28 cellular contexts compared by ENCODE assay signal in genomic region chr9:35797311-35798109, GRCh38. TPM values are rescaled to one million over a fixed set of nuclear protein-coding genes. Genes with fewer than 3 reads are reported as not detected.
DNase-seq lines count a peak whose midpoint lies in the region; ATAC-seq, FAIRE-seq and TF ChIP-seq lines count a peak whose summit lies in the region.
"Had no signal": no experiment of that assay in that cellular context is flagged by ENCODE, and none has a peak within 500 bp of the region (broad histone marks: within the 10 kb centered on the region; RNA-seq: fewer than 3 reads in every experiment).

No MANE protein-coding gene starts in this region.

- peaks cover 3% of the 10 kb centered on the region for H3K36me3 ChIP-seq in CD4-positive, alpha-beta memory T cell (ENCODE audit: insufficient read depth, low read length)
- H3K36me3 ChIP-seq in HEK293 (ENCODE audit: control insufficient read depth in 2 of 2, insufficient read depth in 1 of 2, low read length in 2 of 2) (peaks cover 0 to 35% of the 10 kb centered on the region in 2 experiments; a peak in 2 of 3 replicates), HepG2 (replicated peaks in 1 of 2; ENCODE audit: control insufficient read depth in 1 of 2, insufficient read depth in 2 of 2, low read length in 2 of 2) (peaks cover 0 to 2% of the 10 kb centered on the region in 2 experiments; a peak in 1 of 5 replicates), OCI-LY7 (ENCODE audit: insufficient read depth, low read length) (no peaks in the 10 kb centered on the region)

- H3K79me2 ChIP-seq in HepG2 (ENCODE audit: insufficient read depth, low read length) (no peaks in the 10 kb centered on the region), OCI-LY7 (ENCODE audit: insufficient read depth, low read depth, low read length) (no peaks in the 10 kb centered on the region)

- no peaks in the 10 kb centered on the region for H3K9me2 ChIP-seq in OCI-LY7 (ENCODE audit: insufficient read depth, low read length)

- H3K36me3 Mint-ChIP-seq in CD4-positive, alpha-beta memory T cell, result peaks cover 23 to 25% of the 10 kb centered on the region in 2 donors
- H3K36me3 Mint-ChIP-seq in activated T-helper 17 cell treated with anti-CD3 and anti-CD28 coated beads, Interleukin-2, amount 50 U/mL, for 72 hours (ENCODE audit: low read depth), result peaks cover 43% of the 10 kb centered on the region

- no peak for ATAC-seq in activated T-helper 17 cell treated with anti-CD3 and anti-CD28 coated beads, Interleukin-2, amount 50 U/mL, for 72 hours (replicated peaks)
- ATAC-seq in HepG2 (no peak), GM18870 (IDR thresholded peaks at IDR 0.05; ENCODE audit: unreplicated experiment) (no peak), HG02884 (IDR thresholded peaks at IDR 0.05; ENCODE audit: unreplicated experiment) (no peak)
- ATAC-seq: activated CD8-positive, alpha-beta T cell treated with anti-CD3 and anti-CD28 coated beads for 36 hours; esophagus mucosa; left lung; naive thymus-derived CD8-positive, alpha-beta T cell; stimulated activated effector memory CD8-positive, alpha-beta T cell treated with anti-CD3 and anti-CD28 coated beads, Interleukin-12 subunit alpha, Interleukin-12 subunit beta, amount 100 ng/mL, for 72 hours had no signal

- POLR2A ChIA-PET in CD4-positive, alpha-beta memory T cell (lab: Charles Lee; ENCODE audit: partially characterized antibody), result no interaction called here
- POLR2A ChIA-PET in HEK293 (lab: Yijun Ruan, JAX) (interaction anchor here (1.3 kb wide), 1 partner anchor 14 kb away, joined by 6 read pairs; the partner anchor contains the start of gene SPAG8), HepG2 (lab: Yijun Ruan, JAX) (no interaction called here), OCI-LY7 (lab: Charles Lee) (interaction anchor here (1.4 kb wide), 1 partner anchor 15 kb away, joined by 5 read pairs; the partner anchor contains the start of gene SPAG8)

- H3K27me3 Mint-ChIP-seq in CD4-positive, alpha-beta memory T cell, result no peaks in the 10 kb centered on the region
- no peaks in the 10 kb centered on the region for H3K27me3 Mint-ChIP-seq in activated T-helper 17 cell treated with anti-CD3 and anti-CD28 coated beads, Interleukin-2, amount 50 U/mL, for 72 hours
- H3K27me3 Mint-ChIP-seq: activated CD8-positive, alpha-beta T cell treated with anti-CD3 and anti-CD28 coated beads for 36 hours; naive thymus-derived CD8-positive, alpha-beta T cell had no signal

- TF ChIP-seq EP300 in HepG2 (IDR thresholded peaks at IDR 0.05; ENCODE audit: low read depth in 2 of 2, low read length in 2 of 2), result no peak
- no peak for TF ChIP-seq EP300 in HepG2 (CRISPR knock-in tag; IDR thresholded peaks at IDR 0.05; ENCODE audit: borderline replicate concordance)

- no peak overlapping the region for H2AFZ ChIP-seq in HepG2 (ENCODE audit: low read length)
- H2AFZ ChIP-seq in OCI-LY7 (ENCODE audit: low read length), result no peak overlapping the region

- WGBS in HepG2 (ENCODE audit: low lambda C conversion rate), result 95% methylated on average over 5 of the region's 6 CpGs

- no peak for TF ChIP-seq RAD21 in HepG2 (CRISPR knock-in tag; IDR thresholded peaks at IDR 0.05)

- no peak for DNase-seq in CD4-positive, alpha-beta memory T cell
- DNase-seq in HepG2 (ENCODE audit: low spot score) (no peak), OCI-LY7 (ENCODE audit: low spot score) (no peak)
- DNase-seq in effector CD8-positive, alpha-beta T cell (lab: John Stamatoyannopoulos, UW), result no peak
- DNase-seq: ACHN; activated CD8-positive, alpha-beta T cell treated with anti-CD3 and anti-CD28 coated beads for 36 hours; activated gamma-delta T cell treated with Interleukin-2 at 50 U/mL for 16 hours; brain microvascular endothelial cell; Calu3; effector memory CD4-positive, alpha-beta T cell; foreskin melanocyte; Karpas-422; left lung; naive thymus-derived CD8-positive, alpha-beta T cell; NCI-H1694; NCI-H2171 treated with DMSO at 0.1 percent for 48 hours; NCI-H526; occipital lobe; T-helper 9 cell had no signal

- no TSS peak for BruUV-seq in HepG2 (replicated peaks; lab: Mats Ljungman, UMichigan)
- no TSS peak for BruUV-seq in OCI-LY7 (replicated peaks; lab: Mats Ljungman, UMichigan)

- TF ChIP-seq CTCF in HEK293 (tag by site-specific recombination; IDR thresholded peaks at IDR 0.05), result no peak
- no peak for TF ChIP-seq CTCF in HepG2 (CRISPR knock-in tag; IDR thresholded peaks at IDR 0.05)
- no peak for TF ChIP-seq CTCF in OCI-LY7 (conservative IDR thresholded peaks at IDR 0.05; ENCODE audit: low read length)

- H3K4me3 ChIP-seq in CD4-positive, alpha-beta memory T cell (ENCODE audit: low read length in 2 of 2), result no peak overlapping the region
- H3K4me3 ChIP-seq in HEK293 (ENCODE audit: low read depth, low read length), result no peak overlapping the region
- no peak overlapping the region for H3K4me3 ChIP-seq in HepG2 (replicated peaks in 1 of 3; ENCODE audit: insufficient read depth in 1 of 3, low read depth in 2 of 3, low read length in 3 of 3)
- no peak overlapping the region for H3K4me3 ChIP-seq in OCI-LY7 (ENCODE audit: low read depth, low read length, poor library complexity, severe bottlenecking)
- H3K4me3 ChIP-seq: BLaER1, left lung had no signal

- no peaks in the 10 kb centered on the region for H3K4me1 ChIP-seq in CD4-positive, alpha-beta memory T cell (ENCODE audit: insufficient read depth, low read length)
- H3K4me1 ChIP-seq in HEK293 (ENCODE audit: control insufficient read depth, insufficient read depth, low read length) (no peaks in the 10 kb centered on the region), HepG2 (ENCODE audit: insufficient read depth, low read length) (peaks cover 26% of the 10 kb centered on the region), OCI-LY7 (ENCODE audit: insufficient read depth, low read length, poor library complexity, severe bottlenecking) (peaks cover 9% of the 10 kb centered on the region)
- H3K4me1 ChIP-seq: BLaER1 had no signal

- no peaks in the 10 kb centered on the region for H3K27me3 ChIP-seq in CD4-positive, alpha-beta memory T cell (ENCODE audit: insufficient read depth, low read length)
- no peaks in the 10 kb centered on the region for H3K27me3 ChIP-seq in HepG2 (ENCODE audit: control insufficient read depth in 1 of 2, insufficient read depth in 2 of 2, low read length in 2 of 2)
- H3K27me3 ChIP-seq: brain microvascular endothelial cell, left lung had no signal

- no peaks in the 10 kb centered on the region for H3K9me3 ChIP-seq in CD4-positive, alpha-beta memory T cell (ENCODE audit: control insufficient read depth in 1 of 2, low read length in 2 of 2)
- H3K9me3 ChIP-seq in HEK293 (ENCODE audit: control insufficient read depth, insufficient read depth, low read depth, low read length) (no peaks in the 10 kb centered on the region), HepG2 (ENCODE audit: low read length) (no peaks in the 10 kb centered on the region), OCI-LY7 (ENCODE audit: low read length) (no peaks in the 10 kb centered on the region)
- H3K9me3 ChIP-seq: BLaER1, left lung had no signal

- H3K4me1 Mint-ChIP-seq in CD4-positive, alpha-beta memory T cell, result peaks cover 5 to 12% (median 5%) of the 10 kb centered on the region in 4 donors
- peaks cover 21% of the 10 kb centered on the region for H3K4me1 Mint-ChIP-seq in activated T-helper 17 cell treated with anti-CD3 and anti-CD28 coated beads, Interleukin-2, amount 50 U/mL, for 72 hours

- H3K9me3 Mint-ChIP-seq in CD4-positive, alpha-beta memory T cell, result no peaks in the 10 kb centered on the region
- no peaks in the 10 kb centered on the region for H3K9me3 Mint-ChIP-seq in activated T-helper 17 cell treated with anti-CD3 and anti-CD28 coated beads, Interleukin-2, amount 50 U/mL, for 72 hours
- H3K9me3 Mint-ChIP-seq: activated CD8-positive, alpha-beta T cell treated with anti-CD3 and anti-CD28 coated beads for 36 hours; naive thymus-derived CD8-positive, alpha-beta T cell; stimulated activated effector memory CD8-positive, alpha-beta T cell treated with anti-CD3 and anti-CD28 coated beads, Interleukin-12 subunit alpha, Interleukin-12 subunit beta, amount 100 ng/mL, for 72 hours had no signal

- no peak overlapping the region for H3K4me3 Mint-ChIP-seq in CD4-positive, alpha-beta memory T cell
- no peak overlapping the region for H3K4me3 Mint-ChIP-seq in activated T-helper 17 cell treated with anti-CD3 and anti-CD28 coated beads, Interleukin-2, amount 50 U/mL, for 72 hours
- H3K4me3 Mint-ChIP-seq: activated CD8-positive, alpha-beta T cell treated with anti-CD3 and anti-CD28 coated beads for 36 hours; naive thymus-derived CD8-positive, alpha-beta T cell; stimulated activated effector memory CD8-positive, alpha-beta T cell treated with anti-CD3 and anti-CD28 coated beads, Interleukin-12 subunit alpha, Interleukin-12 subunit beta, amount 100 ng/mL, for 72 hours had no signal

- no peak for FAIRE-seq in HepG2 (lab: Jason Lieb, UNC)
- FAIRE-seq: HTR-8/SVneo had no signal

- in situ Hi-C loops in HepG2 (cut with HindIII; ENCODE audit: extremely low pct_ligation_motif_present, low pct_unique_long_range_greater_than_20kb), result no loop called here

- no peak overlapping the region for H3K4me2 ChIP-seq in HepG2 (ENCODE audit: low read depth, low read length)
- H3K4me2 ChIP-seq in OCI-LY7 (ENCODE audit: low read length), result no peak overlapping the region
- H3K4me2 ChIP-seq: BLaER1 had no signal

- CTCF ChIA-PET in CD4-positive, alpha-beta memory T cell (lab: Charles Lee; ENCODE audit: partially characterized antibody), result interaction anchor here (0.8 to 1.7 kb wide), 3 partner anchors 9 to 85 kb away, joined by 3 to 11 read pairs (median 4); no protein-coding TSS in a partner anchor
- CTCF ChIA-PET in HEK293 (lab: Yijun Ruan, JAX), result interaction anchor here (0.6 to 1.2 kb wide), 3 partner anchors 10 to 113 kb away, joined by 3 to 7 read pairs (median 4); no protein-coding TSS in a partner anchor
- CTCF ChIA-PET in HepG2 (lab: Yijun Ruan, JAX; ENCODE audit: low intra/inter-chr PET ratio, low total read pairs), result no interaction called here
- CTCF ChIA-PET in OCI-LY7 (lab: Charles Lee; ENCODE audit: unreplicated experiment), result interaction anchor here (0.7 kb wide), 1 partner anchor 10 kb away, joined by 3 read pairs; no protein-coding TSS in a partner anchor

- no peaks in the 10 kb centered on the region for H4K20me1 ChIP-seq in HepG2 (ENCODE audit: insufficient read depth, low read length)
- H4K20me1 ChIP-seq in OCI-LY7 (ENCODE audit: insufficient read depth, low read length), result no peaks in the 10 kb centered on the region
- H4K20me1 ChIP-seq: BLaER1 had no signal

- intact Hi-C loops in CD4-positive, alpha-beta memory T cell (cut with micrococcal nuclease), result no loop called here
- intact Hi-C loops in HepG2 (cut with micrococcal nuclease; ENCODE audit: unreplicated experiment) (no loop called here), OCI-LY7 (cut with micrococcal nuclease; ENCODE audit: unreplicated experiment) (loop anchor here (10.0 kb wide), 1 partner anchor 227 kb away; no protein-coding TSS in a partner anchor)

- no peak for TF ChIP-seq POLR2A in HepG2 (IDR thresholded peaks at IDR 0.05; ENCODE audit: insufficient read depth in 1 of 2, low read depth in 2 of 2, low read length in 2 of 2)

- H3K9ac ChIP-seq in HepG2 (ENCODE audit: insufficient read depth, low read depth, low read length), result no peak overlapping the region
- H3K9ac ChIP-seq: BLaER1 had no signal

- H3K27ac ChIP-seq in CD4-positive, alpha-beta memory T cell (ENCODE audit: low read depth, low read length), result no peak overlapping the region
- H3K27ac ChIP-seq in HEK293 (ENCODE audit: extremely low read depth, low read depth, low read length), result no peak overlapping the region
- H3K27ac ChIP-seq in HepG2 (ENCODE audit: extremely low read length, insufficient read depth, low read length), result no peak overlapping the region
- H3K27ac ChIP-seq in OCI-LY7 (ENCODE audit: low read depth, low read length, poor library complexity, severe bottlenecking), result no peak overlapping the region
- H3K27ac ChIP-seq: BLaER1, brain microvascular endothelial cell, left lung had no signal

- H3K27ac Mint-ChIP-seq in CD4-positive, alpha-beta memory T cell, result peak overlapping the region in 4 of 7 donors; percentile 15 to 58 (median 44)
- peak overlapping the region; percentile 90 for H3K27ac Mint-ChIP-seq in activated T-helper 17 cell treated with anti-CD3 and anti-CD28 coated beads, Interleukin-2, amount 50 U/mL, for 72 hours
- H3K27ac Mint-ChIP-seq: activated CD8-positive, alpha-beta T cell treated with anti-CD3 and anti-CD28 coated beads for 36 hours had no signal

RNA-seq across cellular contexts. Expression of gene NPR2, which starts 6.1 kb away (rescaled TPM):
- 10 to 100 TPM; 15.8 to 15.9 TPM for total RNA-seq in CD4-positive, alpha-beta memory T cell
- 1 to 10 TPM in 1 of 2 donors, under 1 TPM in 1; 0.97 to 3.3 TPM for polyA plus RNA-seq in CD4-positive, alpha-beta memory T cell
- 10 to 100 TPM; 11.1 to 11.6 TPM for total RNA-seq in activated T-helper 17 cell treated with anti-CD3 and anti-CD28 coated beads, Interleukin-2, amount 50 U/mL, for 72 hours
- total RNA-seq in HepG2 (2016; rRNA removed; fragmentation: Illumina TruSeq; extraction: Trizol) (4.6 and 7.4 TPM in 2 replicates), OCI-LY7 (2022) (3.5 and 4.7 TPM in 2 replicates)
- 1.2 and 2.7 TPM in 2 replicates for total RNA-seq in HepG2 (2016; cell fraction: cytosol; rRNA removed; fragmentation: Illumina TruSeq; extraction: Trizol; ENCODE audit: low read depth)
- total RNA-seq in HepG2 (2016; cell fraction: insoluble cytoplasmic fraction; rRNA removed; fragmentation: Illumina TruSeq; extraction: Trizol), result 4.1 and 6.5 TPM in 2 replicates
- 2.4 and 3.2 TPM in 2 replicates for total RNA-seq in HepG2 (2016; cell fraction: membrane; rRNA removed; fragmentation: Illumina TruSeq; extraction: Trizol)
- total RNA-seq in HepG2 (2016; cell fraction: nucleus; rRNA removed; fragmentation: Illumina TruSeq; extraction: Trizol), result 10.2 and 12.0 TPM in 2 replicates
- 9.3 and 9.4 TPM in 2 replicates for polyA plus RNA-seq in HepG2 (2011; rRNA removed)
- 3.5 and 4.3 TPM in 2 replicates for polyA plus RNA-seq in HepG2 (2011; cell fraction: cytosol; rRNA removed)
- 56.9 and 72.9 TPM in 2 replicates for polyA plus RNA-seq in HepG2 (2011; cell fraction: nucleus; rRNA removed)
- polyA plus RNA-seq in HepG2 (2012), result 4.7 TPM in 2 replicates
- 2.1 and 2.4 TPM in 2 replicates for polyA plus RNA-seq in HepG2 (2016; cell fraction: cytosol; fragmentation: Illumina TruSeq; extraction: Trizol; ENCODE audit: low read depth)
- polyA plus RNA-seq in HepG2 (2016; cell fraction: insoluble cytoplasmic fraction; fragmentation: Illumina TruSeq; extraction: Trizol; ENCODE audit: low read depth), result 4.7 and 6.3 TPM in 2 replicates
- 2.6 and 3.1 TPM in 2 replicates for polyA plus RNA-seq in HepG2 (2016; cell fraction: membrane; fragmentation: Illumina TruSeq; extraction: Trizol; ENCODE audit: low read depth)
- polyA plus RNA-seq in HepG2 (2016; cell fraction: nucleus; fragmentation: Illumina TruSeq; extraction: Trizol; ENCODE audit: insufficient read depth, low read depth), result 21.5 and 24.6 TPM in 2 replicates
- 3.1 and 10.0 TPM in 2 replicates for polyA minus RNA-seq in HepG2 (2011; rRNA and poly(A)+ RNA removed; ENCODE audit: low replicate concordance)
- polyA minus RNA-seq in HepG2 (2011; cell fraction: cytosol; rRNA and poly(A)+ RNA removed), result 0.62 and 1.4 TPM in 2 replicates
- 7.6 and 7.8 TPM in 2 replicates for polyA minus RNA-seq in HepG2 (2011; cell fraction: nucleus; rRNA and poly(A)+ RNA removed)
- total RNA-seq in OCI-LY7 (2014; rRNA removed; shearing (Covaris generic)), result 3.0 and 9.8 TPM in 2 replicates

RNA-seq across cellular contexts. Expression of gene SPAG8, which starts 14.6 kb away (rescaled TPM):
- 1 to 10 TPM; 5.6 to 5.7 TPM for total RNA-seq in CD4-positive, alpha-beta memory T cell
- 1 to 10 TPM; 1.0 to 1.7 TPM for polyA plus RNA-seq in CD4-positive, alpha-beta memory T cell
- total RNA-seq in activated T-helper 17 cell treated with anti-CD3 and anti-CD28 coated beads, Interleukin-2, amount 50 U/mL, for 72 hours, result under 1 TPM; 0.43 to 0.58 TPM
- 0.27 TPM in 1 of 2 replicates, not detected in the other for total RNA-seq in HepG2 (2016; rRNA removed; fragmentation: Illumina TruSeq; extraction: Trizol)
- 0.18 TPM in 1 of 2 replicates, not detected in the other for total RNA-seq in HepG2 (2016; cell fraction: cytosol; rRNA removed; fragmentation: Illumina TruSeq; extraction: Trizol; ENCODE audit: low read depth)
- total RNA-seq in HepG2 (2016; cell fraction: insoluble cytoplasmic fraction; rRNA removed; fragmentation: Illumina TruSeq; extraction: Trizol), result 0.16 and 0.37 TPM in 2 replicates
- 0.10 and 0.22 TPM in 2 replicates for total RNA-seq in HepG2 (2016; cell fraction: membrane; rRNA removed; fragmentation: Illumina TruSeq; extraction: Trizol)
- total RNA-seq in HepG2 (2016; cell fraction: nucleus; rRNA removed; fragmentation: Illumina TruSeq; extraction: Trizol), result 1.1 and 1.2 TPM in 2 replicates
- 0.18 and 0.22 TPM in 2 replicates for polyA plus RNA-seq in HepG2 (2011; rRNA removed)
- polyA plus RNA-seq in HepG2 (2011; cell fraction: cytosol; rRNA removed), result 0.20 TPM in 1 of 2 replicates, not detected in the other
- 1.5 and 2.4 TPM in 2 replicates for polyA plus RNA-seq in HepG2 (2011; cell fraction: nucleus; rRNA removed)
- polyA plus RNA-seq in HepG2 (2012), result 0.21 and 0.68 TPM in 2 replicates
- not detected in 2 replicates for polyA plus RNA-seq in HepG2 (2016; cell fraction: cytosol; fragmentation: Illumina TruSeq; extraction: Trizol; ENCODE audit: low read depth)
- polyA plus RNA-seq in HepG2 (2016; cell fraction: insoluble cytoplasmic fraction; fragmentation: Illumina TruSeq; extraction: Trizol; ENCODE audit: low read depth), result not detected in 2 replicates
- 0.10 TPM in 1 of 2 replicates, not detected in the other for polyA plus RNA-seq in HepG2 (2016; cell fraction: membrane; fragmentation: Illumina TruSeq; extraction: Trizol; ENCODE audit: low read depth)
- polyA plus RNA-seq in HepG2 (2016; cell fraction: nucleus; fragmentation: Illumina TruSeq; extraction: Trizol; ENCODE audit: insufficient read depth, low read depth), result 0.81 and 1.0 TPM in 2 replicates
- polyA minus RNA-seq in HepG2 (2011; rRNA and poly(A)+ RNA removed; ENCODE audit: low replicate concordance), result 0.32 and 0.37 TPM in 2 replicates
- polyA minus RNA-seq in HepG2 (2011; cell fraction: cytosol; rRNA and poly(A)+ RNA removed), result not detected in 2 replicates
- 1.5 and 2.4 TPM in 2 replicates for polyA minus RNA-seq in HepG2 (2011; cell fraction: nucleus; rRNA and poly(A)+ RNA removed)
- total RNA-seq in OCI-LY7 (2014; rRNA removed; shearing (Covaris generic)), result 1.1 and 3.9 TPM in 2 replicates
- total RNA-seq in OCI-LY7 (2022), result 3.6 and 5.1 TPM in 2 replicates

RNA-seq across cellular contexts. Expression of gene HINT2, which starts 17.3 kb away (rescaled TPM):
- 10 to 100 TPM; 22.9 to 30.2 TPM for total RNA-seq in CD4-positive, alpha-beta memory T cell
- 100 to 1,000 TPM in 1 of 2 donors, 10 to 100 TPM in 1; 75.4 to 111 TPM for polyA plus RNA-seq in CD4-positive, alpha-beta memory T cell
- 10 to 100 TPM; 27.7 to 38.0 TPM for total RNA-seq in activated T-helper 17 cell treated with anti-CD3 and anti-CD28 coated beads, Interleukin-2, amount 50 U/mL, for 72 hours
- total RNA-seq in HepG2 (2016; rRNA removed; fragmentation: Illumina TruSeq; extraction: Trizol), result 51.4 and 56.2 TPM in 2 replicates
- 34.3 and 49.7 TPM in 2 replicates for total RNA-seq in HepG2 (2016; cell fraction: cytosol; rRNA removed; fragmentation: Illumina TruSeq; extraction: Trizol; ENCODE audit: low read depth)
- 51.7 and 55.6 TPM in 2 replicates for total RNA-seq in HepG2 (2016; cell fraction: insoluble cytoplasmic fraction; rRNA removed; fragmentation: Illumina TruSeq; extraction: Trizol)
- total RNA-seq in HepG2 (2016; cell fraction: membrane; rRNA removed; fragmentation: Illumina TruSeq; extraction: Trizol), result 40.2 and 44.8 TPM in 2 replicates
- total RNA-seq in HepG2 (2016; cell fraction: nucleus; rRNA removed; fragmentation: Illumina TruSeq; extraction: Trizol), result 24.8 and 29.5 TPM in 2 replicates
- polyA plus RNA-seq in HepG2 (2011; rRNA removed), result 37.9 and 41.5 TPM in 2 replicates
- 37.0 and 40.4 TPM in 2 replicates for polyA plus RNA-seq in HepG2 (2011; cell fraction: cytosol; rRNA removed)
- polyA plus RNA-seq in HepG2 (2011; cell fraction: nucleus; rRNA removed), result 33.1 and 38.4 TPM in 2 replicates
- 39.7 and 44.2 TPM in 2 replicates for polyA plus RNA-seq in HepG2 (2012)
- polyA plus RNA-seq in HepG2 (2016; cell fraction: cytosol; fragmentation: Illumina TruSeq; extraction: Trizol; ENCODE audit: low read depth), result 37.5 and 48.1 TPM in 2 replicates
- 53.1 and 56.8 TPM in 2 replicates for polyA plus RNA-seq in HepG2 (2016; cell fraction: insoluble cytoplasmic fraction; fragmentation: Illumina TruSeq; extraction: Trizol; ENCODE audit: low read depth)
- 35.4 and 38.9 TPM in 2 replicates for polyA plus RNA-seq in HepG2 (2016; cell fraction: membrane; fragmentation: Illumina TruSeq; extraction: Trizol; ENCODE audit: low read depth)
- polyA plus RNA-seq in HepG2 (2016; cell fraction: nucleus; fragmentation: Illumina TruSeq; extraction: Trizol; ENCODE audit: insufficient read depth, low read depth), result 39.8 and 44.2 TPM in 2 replicates
- 10.5 and 17.0 TPM in 2 replicates for polyA minus RNA-seq in HepG2 (2011; rRNA and poly(A)+ RNA removed; ENCODE audit: low replicate concordance)
- 6.2 TPM in 2 replicates for polyA minus RNA-seq in HepG2 (2011; cell fraction: cytosol; rRNA and poly(A)+ RNA removed)
- polyA minus RNA-seq in HepG2 (2011; cell fraction: nucleus; rRNA and poly(A)+ RNA removed), result 9.4 and 13.8 TPM in 2 replicates
- 74.3 and 82.5 TPM in 2 replicates for total RNA-seq in OCI-LY7 (2014; rRNA removed; shearing (Covaris generic))
- 83.1 and 84.5 TPM in 2 replicates for total RNA-seq in OCI-LY7 (2022)

RNA-seq across cellular contexts. Expression of gene FAM221B, which starts 31.0 kb away (rescaled TPM):
- not detected for total RNA-seq in CD4-positive, alpha-beta memory T cell
- not detected for polyA plus RNA-seq in CD4-positive, alpha-beta memory T cell
- total RNA-seq in activated T-helper 17 cell treated with anti-CD3 and anti-CD28 coated beads, Interleukin-2, amount 50 U/mL, for 72 hours, result not detected
- total RNA-seq in HepG2 (2016; rRNA removed; fragmentation: Illumina TruSeq; extraction: Trizol) (not detected in 2 replicates), OCI-LY7 (2022) (not detected in 2 replicates)
- not detected in 2 replicates for total RNA-seq in HepG2 (2016; cell fraction: cytosol; rRNA removed; fragmentation: Illumina TruSeq; extraction: Trizol; ENCODE audit: low read depth)
- not detected in 2 replicates for total RNA-seq in HepG2 (2016; cell fraction: insoluble cytoplasmic fraction; rRNA removed; fragmentation: Illumina TruSeq; extraction: Trizol)
- total RNA-seq in HepG2 (2016; cell fraction: membrane; rRNA removed; fragmentation: Illumina TruSeq; extraction: Trizol), result not detected in 2 replicates
- total RNA-seq in HepG2 (2016; cell fraction: nucleus; rRNA removed; fragmentation: Illumina TruSeq; extraction: Trizol), result not detected in 2 replicates
- polyA plus RNA-seq in HepG2 (2011; rRNA removed), result not detected in 2 replicates
- polyA plus RNA-seq in HepG2 (2011; cell fraction: cytosol; rRNA removed), result not detected in 2 replicates
- not detected in 2 replicates for polyA plus RNA-seq in HepG2 (2011; cell fraction: nucleus; rRNA removed)
- 0.11 and 0.15 TPM in 2 replicates for polyA plus RNA-seq in HepG2 (2012)
- polyA plus RNA-seq in HepG2 (2016; cell fraction: cytosol; fragmentation: Illumina TruSeq; extraction: Trizol; ENCODE audit: low read depth), result not detected in 2 replicates
- not detected in 2 replicates for polyA plus RNA-seq in HepG2 (2016; cell fraction: insoluble cytoplasmic fraction; fragmentation: Illumina TruSeq; extraction: Trizol; ENCODE audit: low read depth)
- polyA plus RNA-seq in HepG2 (2016; cell fraction: membrane; fragmentation: Illumina TruSeq; extraction: Trizol; ENCODE audit: low read depth), result not detected in 2 replicates
- not detected in 2 replicates for polyA plus RNA-seq in HepG2 (2016; cell fraction: nucleus; fragmentation: Illumina TruSeq; extraction: Trizol; ENCODE audit: insufficient read depth, low read depth)
- not detected in 2 replicates for polyA minus RNA-seq in HepG2 (2011; rRNA and poly(A)+ RNA removed; ENCODE audit: low replicate concordance)
- not detected in 2 replicates for polyA minus RNA-seq in HepG2 (2011; cell fraction: cytosol; rRNA and poly(A)+ RNA removed)
- not detected in 2 replicates for polyA minus RNA-seq in HepG2 (2011; cell fraction: nucleus; rRNA and poly(A)+ RNA removed)
- not detected in 2 replicates for total RNA-seq in OCI-LY7 (2014; rRNA removed; shearing (Covaris generic))
- total RNA-seq: activated CD8-positive, alpha-beta T cell treated with anti-CD3 and anti-CD28 coated beads for 36 hours; Calu3; esophagus mucosa; left lung; naive thymus-derived CD8-positive, alpha-beta T cell; occipital lobe; renal cortical epithelial cell had no signal
- polyA plus RNA-seq: naive thymus-derived CD8-positive, alpha-beta T cell had no signal

RNA-seq across cellular contexts. Expression of gene TMEM8B, which starts 31.5 kb away (rescaled TPM):
- 10 to 100 TPM in 1 of 2 experiments, 1 to 10 TPM in 1; 7.4 to 10.5 TPM for total RNA-seq in CD4-positive, alpha-beta memory T cell
- 1 to 10 TPM; 2.0 to 2.4 TPM for polyA plus RNA-seq in CD4-positive, alpha-beta memory T cell
- 1 to 10 TPM; 2.4 to 6.8 TPM for total RNA-seq in activated T-helper 17 cell treated with anti-CD3 and anti-CD28 coated beads, Interleukin-2, amount 50 U/mL, for 72 hours
- total RNA-seq in HepG2 (2016; rRNA removed; fragmentation: Illumina TruSeq; extraction: Trizol) (1.5 and 2.1 TPM in 2 replicates), OCI-LY7 (2022) (15.7 and 19.1 TPM in 2 replicates)
- total RNA-seq in HepG2 (2016; cell fraction: cytosol; rRNA removed; fragmentation: Illumina TruSeq; extraction: Trizol; ENCODE audit: low read depth), result 1.6 TPM in 2 replicates
- total RNA-seq in HepG2 (2016; cell fraction: insoluble cytoplasmic fraction; rRNA removed; fragmentation: Illumina TruSeq; extraction: Trizol), result 0.91 and 1.5 TPM in 2 replicates
- 2.0 and 2.1 TPM in 2 replicates for total RNA-seq in HepG2 (2016; cell fraction: membrane; rRNA removed; fragmentation: Illumina TruSeq; extraction: Trizol)
- total RNA-seq in HepG2 (2016; cell fraction: nucleus; rRNA removed; fragmentation: Illumina TruSeq; extraction: Trizol), result 2.3 and 3.3 TPM in 2 replicates
- polyA plus RNA-seq in HepG2 (2011; rRNA removed), result 2.7 and 3.9 TPM in 2 replicates
- 2.2 and 3.1 TPM in 2 replicates for polyA plus RNA-seq in HepG2 (2011; cell fraction: cytosol; rRNA removed)
- polyA plus RNA-seq in HepG2 (2011; cell fraction: nucleus; rRNA removed), result 9.3 and 11.8 TPM in 2 replicates
- polyA plus RNA-seq in HepG2 (2012), result 5.9 and 6.5 TPM in 2 replicates
- 2.5 and 2.9 TPM in 2 replicates for polyA plus RNA-seq in HepG2 (2016; cell fraction: cytosol; fragmentation: Illumina TruSeq; extraction: Trizol; ENCODE audit: low read depth)
- 2.5 and 3.9 TPM in 2 replicates for polyA plus RNA-seq in HepG2 (2016; cell fraction: insoluble cytoplasmic fraction; fragmentation: Illumina TruSeq; extraction: Trizol; ENCODE audit: low read depth)
- polyA plus RNA-seq in HepG2 (2016; cell fraction: membrane; fragmentation: Illumina TruSeq; extraction: Trizol; ENCODE audit: low read depth), result 4.6 and 5.4 TPM in 2 replicates
- 4.5 and 5.5 TPM in 2 replicates for polyA plus RNA-seq in HepG2 (2016; cell fraction: nucleus; fragmentation: Illumina TruSeq; extraction: Trizol; ENCODE audit: insufficient read depth, low read depth)
- 2.5 and 7.0 TPM in 2 replicates for polyA minus RNA-seq in HepG2 (2011; rRNA and poly(A)+ RNA removed; ENCODE audit: low replicate concordance)
- 1.8 and 2.8 TPM in 2 replicates for polyA minus RNA-seq in HepG2 (2011; cell fraction: cytosol; rRNA and poly(A)+ RNA removed)
- polyA minus RNA-seq in HepG2 (2011; cell fraction: nucleus; rRNA and poly(A)+ RNA removed), result 5.0 and 5.8 TPM in 2 replicates
- 3.1 and 3.2 TPM in 2 replicates for total RNA-seq in OCI-LY7 (2014; rRNA removed; shearing (Covaris generic))

Comparison
In these comparisons a context has a peak if more than half of its experiments do, and no peak if none do; other contexts are left out.
1. POLR2A ChIA-PET loops: an anchor here in HEK293 (1.3 kb wide) and OCI-LY7 (1.4 kb wide); none called in CD4-positive, alpha-beta memory T cell and HepG2.